ENCODE assay signal across 1 cellular context in genomic region chr4:2418652-2419571, GRCh38.
A peak's percentile ranks its signal among the peaks of the same experiment; 100 is the strongest.
TF ChIP-seq lines count a peak whose summit lies in the region.

CFAP99 (plus strand) TSS chr4:2418955.

TF ChIP-seq in HepG2, 621 proteins besides CTCF, POLR2A, EP300 and RAD21 (continued from another document and continues in another):
- no peak for TF ChIP-seq ZNF503 (CRISPR knock-in tag; IDR thresholded peaks at IDR 0.05)
- peak; percentile 4; the same call in 1 of the 2 replicates for TF ChIP-seq TAF1 (CRISPR knock-in tag; IDR thresholded peaks at IDR 0.05)
- TF ChIP-seq THAP9 (CRISPR knock-in tag; IDR thresholded peaks at IDR 0.05; ENCODE audit: borderline replicate concordance) = no peak
- TF ChIP-seq TCF7L2 (IDR thresholded peaks at IDR 0.05; ENCODE audit: low read depth, low read length) = no peak
- no peak for TF ChIP-seq ATM (IDR thresholded peaks at IDR 0.05; ENCODE audit: borderline replicate concordance)
- TF ChIP-seq NR2F6 (IDR thresholded peaks at IDR 0.05) = no peak
- no peak for TF ChIP-seq NR2F6 (CRISPR knock-in tag; IDR thresholded peaks at IDR 0.05)
- no peak for TF ChIP-seq FUBP1 (CRISPR knock-in tag; IDR thresholded peaks at IDR 0.05; ENCODE audit: borderline replicate concordance)
- no peak for TF ChIP-seq ZNF543 (CRISPR knock-in tag; IDR thresholded peaks at IDR 0.05)
- no peak; the same call in 1 of the 2 replicates for TF ChIP-seq ZNF777 (CRISPR knock-in tag; IDR thresholded peaks at IDR 0.05)
- no peak for TF ChIP-seq TMF1 (CRISPR knock-in tag; IDR thresholded peaks at IDR 0.05; ENCODE audit: low read depth)
- no peak for TF ChIP-seq ZNF24 (IDR thresholded peaks at IDR 0.05)
- TF ChIP-seq ZNF563 (CRISPR knock-in tag; IDR thresholded peaks at IDR 0.05) = no peak
- no peak for TF ChIP-seq CBX1 (IDR thresholded peaks at IDR 0.05; ENCODE audit: low read depth)
- no peak for TF ChIP-seq ZNF547 (CRISPR knock-in tag; IDR thresholded peaks at IDR 0.05)
- TF ChIP-seq ZSCAN20 (CRISPR knock-in tag; IDR thresholded peaks at IDR 0.05; ENCODE audit: borderline replicate concordance) = no peak
- 0 out of 2 replicates have a peak, but pooled peaks have one; percentile 38 for TF ChIP-seq NR0B2 (CRISPR knock-in tag; IDR thresholded peaks at IDR 0.05)
- no peak for TF ChIP-seq ZNF121 (CRISPR knock-in tag; IDR thresholded peaks at IDR 0.05)
- no peak for TF ChIP-seq RARA (CRISPR knock-in tag; IDR thresholded peaks at IDR 0.05)
- TF ChIP-seq PHF8 (CRISPR knock-in tag; IDR thresholded peaks at IDR 0.05) = no peak
- TF ChIP-seq ZNF362 (CRISPR knock-in tag; IDR thresholded peaks at IDR 0.05; ENCODE audit: borderline replicate concordance) = no peak
- TF ChIP-seq MBNL3 (CRISPR knock-in tag; conservative IDR thresholded peaks at IDR 0.05) = no peak
- no peak for TF ChIP-seq SMAD1 (CRISPR knock-in tag; IDR thresholded peaks at IDR 0.05; ENCODE audit: borderline replicate concordance, low read depth)
- no peak for TF ChIP-seq SCMH1 (CRISPR knock-in tag; IDR thresholded peaks at IDR 0.05; ENCODE audit: borderline replicate concordance)
- no peak for TF ChIP-seq JARID2 (CRISPR knock-in tag; IDR thresholded peaks at IDR 0.05; ENCODE audit: insufficient replicate concordance)
- TF ChIP-seq ZNF460 (CRISPR knock-in tag; IDR thresholded peaks at IDR 0.05; ENCODE audit: borderline replicate concordance) = no peak
- no peak for TF ChIP-seq NPAS2 (CRISPR knock-in tag; IDR thresholded peaks at IDR 0.05; ENCODE audit: borderline replicate concordance)
- TF ChIP-seq STAT5B (CRISPR knock-in tag; IDR thresholded peaks at IDR 0.05) = no peak
- TF ChIP-seq KAT2B (IDR thresholded peaks at IDR 0.05; ENCODE audit: borderline replicate concordance, low read depth, low read length) = no peak
- TF ChIP-seq USF2 (IDR thresholded peaks at IDR 0.05; ENCODE audit: low read depth, low read length) = no peak
- TF ChIP-seq USF2 (CRISPR knock-in tag; IDR thresholded peaks at IDR 0.05; ENCODE audit: borderline replicate concordance) = no peak
- TF ChIP-seq DNMT1 (CRISPR knock-in tag; IDR thresholded peaks at IDR 0.05) = no peak
- no peak for TF ChIP-seq ARNTL (CRISPR knock-in tag; IDR thresholded peaks at IDR 0.05)
- no peak for TF ChIP-seq ZNF766 (CRISPR knock-in tag; IDR thresholded peaks at IDR 0.05; ENCODE audit: borderline replicate concordance)
- no peak for TF ChIP-seq ZNF256 (CRISPR knock-in tag; conservative IDR thresholded peaks at IDR 0.05)
- no peak for TF ChIP-seq NCOR1 (IDR thresholded peaks at IDR 0.05; ENCODE audit: borderline replicate concordance, low read length)
- TF ChIP-seq SALL1 (CRISPR knock-in tag; IDR thresholded peaks at IDR 0.05) = peak; percentile 25; the same call in 1 of the 2 replicates
- no peak for TF ChIP-seq GABPA (IDR thresholded peaks at IDR 0.05; ENCODE audit: low read depth, low read length)
- peak; percentile 64 for TF ChIP-seq GABPA (CRISPR knock-in tag; IDR thresholded peaks at IDR 0.05; ENCODE audit: low read depth)
- TF ChIP-seq NFKBIZ (CRISPR knock-in tag; IDR thresholded peaks at IDR 0.05) = no peak
- TF ChIP-seq ZMYM3 (CRISPR knock-in tag; IDR thresholded peaks at IDR 0.05) = no peak
- TF ChIP-seq TBX3 (IDR thresholded peaks at IDR 0.05; ENCODE audit: borderline replicate concordance) = 0 out of 2 replicates have a peak, but pooled peaks have one; percentile 30
- no peak for TF ChIP-seq ZNF816 (CRISPR knock-in tag; IDR thresholded peaks at IDR 0.05; ENCODE audit: borderline replicate concordance)
- no peak for TF ChIP-seq PLRG1 (conservative IDR thresholded peaks at IDR 0.05)
- TF ChIP-seq LCORL (IDR thresholded peaks at IDR 0.05) = no peak
- TF ChIP-seq LCORL (CRISPR knock-in tag; IDR thresholded peaks at IDR 0.05) = 0 out of 2 replicates have a peak, but pooled peaks have one; percentile 65
- TF ChIP-seq MAFK (conservative IDR thresholded peaks at IDR 0.05 in 1 of 2, IDR thresholded peaks at IDR 0.05 in 1 of 2; ENCODE audit: low read length in 2 of 2) = peak; percentile 20 to 24; a peak in 2 of 4 replicates
- TF ChIP-seq, protein P1, sequence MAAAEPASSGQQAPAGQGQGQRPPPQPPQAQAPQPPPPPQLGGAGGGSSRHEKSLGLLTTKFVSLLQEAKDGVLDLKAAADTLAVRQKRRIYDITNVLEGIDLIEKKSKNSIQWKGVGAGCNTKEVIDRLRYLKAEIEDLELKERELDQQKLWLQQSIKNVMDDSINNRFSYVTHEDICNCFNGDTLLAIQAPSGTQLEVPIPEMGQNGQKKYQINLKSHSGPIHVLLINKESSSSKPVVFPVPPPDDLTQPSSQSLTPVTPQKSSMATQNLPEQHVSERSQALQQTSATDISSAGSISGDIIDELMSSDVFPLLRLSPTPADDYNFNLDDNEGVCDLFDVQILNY (CRISPR knock-in tag; conservative IDR thresholded peaks at IDR 0.05) = no peak
- no peak for TF ChIP-seq ZZZ3 (CRISPR knock-in tag; IDR thresholded peaks at IDR 0.05; ENCODE audit: borderline replicate concordance)
- no peak for TF ChIP-seq MAFF (IDR thresholded peaks at IDR 0.05; ENCODE audit: low read depth, low read length)
- TF ChIP-seq SNAI1 (CRISPR knock-in tag; IDR thresholded peaks at IDR 0.05; ENCODE audit: borderline replicate concordance) = no peak
- TF ChIP-seq RBM22 (optimal IDR thresholded peaks at IDR 0.05; ENCODE audit: low read length) = no peak
- TF ChIP-seq NFYC (CRISPR knock-in tag; IDR thresholded peaks at IDR 0.05) = peak; percentile 26; the same call in 1 of the 2 replicates
- TF ChIP-seq ZBTB42 (CRISPR knock-in tag; IDR thresholded peaks at IDR 0.05) = no peak
- no peak for TF ChIP-seq ZFP1 (CRISPR knock-in tag; IDR thresholded peaks at IDR 0.05)
- no peak for TF ChIP-seq RAD51 (IDR thresholded peaks at IDR 0.05; ENCODE audit: borderline replicate concordance)
- TF ChIP-seq ZNF136 (CRISPR knock-in tag; IDR thresholded peaks at IDR 0.05; ENCODE audit: low read depth) = no peak
- TF ChIP-seq MEIS1 (CRISPR knock-in tag; IDR thresholded peaks at IDR 0.05; ENCODE audit: borderline replicate concordance) = no peak
- TF ChIP-seq, protein P2, sequence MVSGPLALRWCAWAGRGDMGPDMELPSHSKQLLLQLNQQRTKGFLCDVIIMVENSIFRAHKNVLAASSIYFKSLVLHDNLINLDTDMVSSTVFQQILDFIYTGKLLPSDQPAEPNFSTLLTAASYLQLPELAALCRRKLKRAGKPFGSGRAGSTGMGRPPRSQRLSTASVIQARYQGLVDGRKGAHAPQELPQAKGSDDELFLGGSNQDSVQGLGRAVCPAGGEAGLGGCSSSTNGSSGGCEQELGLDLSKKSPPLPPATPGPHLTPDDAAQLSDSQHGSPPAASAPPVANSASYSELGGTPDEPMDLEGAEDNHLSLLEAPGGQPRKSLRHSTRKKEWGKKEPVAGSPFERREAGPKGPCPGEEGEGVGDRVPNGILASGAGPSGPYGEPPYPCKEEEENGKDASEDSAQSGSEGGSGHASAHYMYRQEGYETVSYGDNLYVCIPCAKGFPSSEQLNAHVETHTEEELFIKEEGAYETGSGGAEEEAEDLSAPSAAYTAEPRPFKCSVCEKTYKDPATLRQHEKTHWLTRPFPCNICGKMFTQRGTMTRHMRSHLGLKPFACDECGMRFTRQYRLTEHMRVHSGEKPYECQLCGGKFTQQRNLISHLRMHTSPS (CRISPR knock-in tag; IDR thresholded peaks at IDR 0.05; ENCODE audit: low read depth) = no peak
- TF ChIP-seq ZNF451 (CRISPR knock-in tag; IDR thresholded peaks at IDR 0.05) = no peak
- TF ChIP-seq PCBP1 (IDR thresholded peaks at IDR 0.05; ENCODE audit: borderline replicate concordance, low read depth, low read length) = no peak
